In genomic region chr1:185774384-185774783, GRCh38 we compare ENCODE assay signal across 22 cellular contexts.
"Had no signal": no experiment of that assay in that cellular context is flagged by ENCODE, and none has a peak within 500 bp of the region (broad histone marks: within the 10 kb centered on the region; RNA-seq: fewer than 3 reads in every experiment).

No MANE protein-coding gene starts in this region.

- H3K36me3 ChIP-seq: esophagus squamous epithelium, left lung, neural progenitor cell, right lobe of liver, thoracic aorta, transverse colon, upper lobe of right lung, uterus had no signal

- DNase-seq: effector CD8-positive, alpha-beta T cell; esophagus squamous epithelium; foreskin melanocyte; head of caudate nucleus; left cardiac atrium; left lung; mesenchymal stem cell; mucosa of descending colon; naive B cell; right lobe of liver; small intestine; stimulated activated CD4-positive, alpha-beta T cell treated with anti-CD3 and anti-CD28 coated beads, Interleukin-15, amount 100 ng/mL, for 24 hours; stimulated activated CD4-positive, alpha-beta T cell treated with anti-CD3 and anti-CD28 coated beads, Interleukin-2, amount 100 ng/mL, for 48 hours; stimulated activated naive B cell treated with anti-CD40 and anti-IgM and Interleukin-4, amounts not matched to agents 10 μg/mL and 1 μg/mL and 100 μg/mL, for 72 hours; transverse colon; upper lobe of right lung; uterus had no signal

- H3K4me3 ChIP-seq: esophagus squamous epithelium, left lung, mucosa of descending colon, neural progenitor cell, right lobe of liver, thoracic aorta, transverse colon, upper lobe of right lung, uterus had no signal

- ATAC-seq: left cardiac atrium; left lung; mucosa of descending colon; natural killer cell treated with Interleukin-12 subunit alpha and Interleukin-12 subunit beta and Interleukin-15 and Interleukin-18, amount 100 ng/mL, for 72 hours; right lobe of liver; stimulated activated naive B cell treated with anti-CD40 and anti-IgM and Interleukin-4, amounts not matched to agents 10 μg/mL and 1 μg/mL and 100 μg/mL, for 72 hours; upper lobe of right lung had no signal

- H3K9ac ChIP-seq: neural progenitor cell, parathyroid adenoma had no signal

- FAIRE-seq: endothelial cell of umbilical vein, small intestine had no signal

- H2AFZ ChIP-seq: neural progenitor cell, parathyroid adenoma had no signal

- H3K4me2 ChIP-seq: neural progenitor cell had no signal

- H3K27me3 ChIP-seq: esophagus squamous epithelium, left lung, neural progenitor cell, right lobe of liver, transverse colon, upper lobe of right lung, uterus had no signal

- H3K9me3 ChIP-seq: esophagus squamous epithelium, left lung, mucosa of descending colon, right lobe of liver, thoracic aorta, transverse colon, upper lobe of right lung, uterus had no signal

- H3K4me1 ChIP-seq: esophagus squamous epithelium, left lung, parathyroid adenoma, right lobe of liver, transverse colon, upper lobe of right lung, uterus had no signal

- H3K27ac ChIP-seq: esophagus squamous epithelium, left lung, neural progenitor cell, parathyroid adenoma, right lobe of liver, thoracic aorta, transverse colon, upper lobe of right lung, uterus had no signal

- H3K79me2 ChIP-seq: parathyroid adenoma had no signal
